ENCODE assay signal across 1 cellular context in the genomic region with DNA sequence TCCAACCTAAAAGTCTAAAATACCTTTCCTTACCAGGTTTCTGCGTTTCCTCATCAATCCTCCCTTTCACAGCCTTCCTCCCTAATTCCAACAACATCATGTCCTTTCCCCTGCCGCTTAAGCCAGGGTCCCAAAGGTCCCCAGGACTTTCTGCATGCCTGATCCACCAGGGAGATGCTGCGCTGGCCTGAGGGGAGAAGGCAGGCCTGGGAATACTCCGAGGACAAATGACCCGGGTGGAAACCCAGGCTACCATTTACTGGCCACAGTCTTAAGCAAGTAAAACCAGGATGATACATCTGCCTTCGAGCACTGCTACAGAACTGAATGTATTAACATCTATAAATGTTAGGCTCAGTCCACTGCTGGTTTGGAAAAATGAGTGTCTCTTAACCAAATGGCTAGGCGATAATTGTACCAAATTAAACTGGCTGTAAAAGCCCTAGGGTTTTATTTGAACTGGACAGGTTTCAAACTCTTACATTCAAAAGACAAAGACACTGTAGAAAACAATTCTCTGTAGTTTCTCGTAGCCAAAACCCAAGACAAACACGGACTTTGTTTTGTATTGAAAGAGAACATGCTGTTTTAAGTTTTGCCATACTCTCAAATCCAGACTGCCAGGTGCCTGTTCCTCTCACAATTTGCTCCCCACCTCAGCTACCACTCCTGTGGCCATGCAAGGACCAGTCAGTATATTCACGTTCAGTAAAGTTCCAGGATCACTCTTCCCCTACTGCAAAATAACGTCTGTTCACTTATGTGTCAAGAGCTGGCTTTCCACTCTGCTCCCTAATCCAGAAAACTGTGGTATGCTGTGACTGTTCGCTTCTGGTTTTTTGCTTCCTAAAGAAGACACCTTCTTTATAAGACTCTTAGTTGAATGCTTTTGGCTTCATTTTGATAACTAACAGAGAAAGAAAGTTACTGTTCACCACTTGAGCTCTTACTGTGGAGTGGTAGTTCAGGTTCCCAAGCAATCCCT.
TF ChIP-seq lines count a peak whose summit lies in the region.

No MANE protein-coding gene starts in this region.

TF ChIP-seq in H1, 55 proteins besides CTCF, POLR2A, EP300 and RAD21 (continued from another document):
- TF ChIP-seq POLR2AphosphoS5 (IDR thresholded peaks at IDR 0.05; ENCODE audit: low read depth, low read length) (no peak), ASH2L (IDR thresholded peaks at IDR 0.05; ENCODE audit: low read length) (no peak), SRF (IDR thresholded peaks at IDR 0.05; ENCODE audit: low read depth, low read length) (no peak), EZH2 (IDR thresholded peaks at IDR 0.05; ENCODE audit: low read depth, low read length, severe bottlenecking) (no peak), FOSL1 (IDR thresholded peaks at IDR 0.05; ENCODE audit: insufficient read depth, low read depth, low read length) (no peak), RBBP5 (IDR thresholded peaks at IDR 0.05; ENCODE audit: borderline replicate concordance, low read depth, low read length) (no peak), CHD2 (IDR thresholded peaks at IDR 0.05; ENCODE audit: low read length) (no peak), CTBP2 (IDR thresholded peaks at IDR 0.05; ENCODE audit: borderline replicate concordance, insufficient read depth, insufficient read length, low read length) (no peak), CREB1 (IDR thresholded peaks at IDR 0.05) (no peak), KDM5A (IDR thresholded peaks at IDR 0.05; ENCODE audit: low read length) (no peak), HDAC2 (IDR thresholded peaks at IDR 0.05; ENCODE audit: borderline replicate concordance in 1 of 2, low read depth in 2 of 2, low read length in 2 of 2) (no peak)
- TF ChIP-seq, protein P1, sequence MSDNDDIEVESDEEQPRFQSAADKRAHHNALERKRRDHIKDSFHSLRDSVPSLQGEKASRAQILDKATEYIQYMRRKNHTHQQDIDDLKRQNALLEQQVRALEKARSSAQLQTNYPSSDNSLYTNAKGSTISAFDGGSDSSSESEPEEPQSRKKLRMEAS (IDR thresholded peaks at IDR 0.05), result no peak
- TF ChIP-seq, protein P2, sequence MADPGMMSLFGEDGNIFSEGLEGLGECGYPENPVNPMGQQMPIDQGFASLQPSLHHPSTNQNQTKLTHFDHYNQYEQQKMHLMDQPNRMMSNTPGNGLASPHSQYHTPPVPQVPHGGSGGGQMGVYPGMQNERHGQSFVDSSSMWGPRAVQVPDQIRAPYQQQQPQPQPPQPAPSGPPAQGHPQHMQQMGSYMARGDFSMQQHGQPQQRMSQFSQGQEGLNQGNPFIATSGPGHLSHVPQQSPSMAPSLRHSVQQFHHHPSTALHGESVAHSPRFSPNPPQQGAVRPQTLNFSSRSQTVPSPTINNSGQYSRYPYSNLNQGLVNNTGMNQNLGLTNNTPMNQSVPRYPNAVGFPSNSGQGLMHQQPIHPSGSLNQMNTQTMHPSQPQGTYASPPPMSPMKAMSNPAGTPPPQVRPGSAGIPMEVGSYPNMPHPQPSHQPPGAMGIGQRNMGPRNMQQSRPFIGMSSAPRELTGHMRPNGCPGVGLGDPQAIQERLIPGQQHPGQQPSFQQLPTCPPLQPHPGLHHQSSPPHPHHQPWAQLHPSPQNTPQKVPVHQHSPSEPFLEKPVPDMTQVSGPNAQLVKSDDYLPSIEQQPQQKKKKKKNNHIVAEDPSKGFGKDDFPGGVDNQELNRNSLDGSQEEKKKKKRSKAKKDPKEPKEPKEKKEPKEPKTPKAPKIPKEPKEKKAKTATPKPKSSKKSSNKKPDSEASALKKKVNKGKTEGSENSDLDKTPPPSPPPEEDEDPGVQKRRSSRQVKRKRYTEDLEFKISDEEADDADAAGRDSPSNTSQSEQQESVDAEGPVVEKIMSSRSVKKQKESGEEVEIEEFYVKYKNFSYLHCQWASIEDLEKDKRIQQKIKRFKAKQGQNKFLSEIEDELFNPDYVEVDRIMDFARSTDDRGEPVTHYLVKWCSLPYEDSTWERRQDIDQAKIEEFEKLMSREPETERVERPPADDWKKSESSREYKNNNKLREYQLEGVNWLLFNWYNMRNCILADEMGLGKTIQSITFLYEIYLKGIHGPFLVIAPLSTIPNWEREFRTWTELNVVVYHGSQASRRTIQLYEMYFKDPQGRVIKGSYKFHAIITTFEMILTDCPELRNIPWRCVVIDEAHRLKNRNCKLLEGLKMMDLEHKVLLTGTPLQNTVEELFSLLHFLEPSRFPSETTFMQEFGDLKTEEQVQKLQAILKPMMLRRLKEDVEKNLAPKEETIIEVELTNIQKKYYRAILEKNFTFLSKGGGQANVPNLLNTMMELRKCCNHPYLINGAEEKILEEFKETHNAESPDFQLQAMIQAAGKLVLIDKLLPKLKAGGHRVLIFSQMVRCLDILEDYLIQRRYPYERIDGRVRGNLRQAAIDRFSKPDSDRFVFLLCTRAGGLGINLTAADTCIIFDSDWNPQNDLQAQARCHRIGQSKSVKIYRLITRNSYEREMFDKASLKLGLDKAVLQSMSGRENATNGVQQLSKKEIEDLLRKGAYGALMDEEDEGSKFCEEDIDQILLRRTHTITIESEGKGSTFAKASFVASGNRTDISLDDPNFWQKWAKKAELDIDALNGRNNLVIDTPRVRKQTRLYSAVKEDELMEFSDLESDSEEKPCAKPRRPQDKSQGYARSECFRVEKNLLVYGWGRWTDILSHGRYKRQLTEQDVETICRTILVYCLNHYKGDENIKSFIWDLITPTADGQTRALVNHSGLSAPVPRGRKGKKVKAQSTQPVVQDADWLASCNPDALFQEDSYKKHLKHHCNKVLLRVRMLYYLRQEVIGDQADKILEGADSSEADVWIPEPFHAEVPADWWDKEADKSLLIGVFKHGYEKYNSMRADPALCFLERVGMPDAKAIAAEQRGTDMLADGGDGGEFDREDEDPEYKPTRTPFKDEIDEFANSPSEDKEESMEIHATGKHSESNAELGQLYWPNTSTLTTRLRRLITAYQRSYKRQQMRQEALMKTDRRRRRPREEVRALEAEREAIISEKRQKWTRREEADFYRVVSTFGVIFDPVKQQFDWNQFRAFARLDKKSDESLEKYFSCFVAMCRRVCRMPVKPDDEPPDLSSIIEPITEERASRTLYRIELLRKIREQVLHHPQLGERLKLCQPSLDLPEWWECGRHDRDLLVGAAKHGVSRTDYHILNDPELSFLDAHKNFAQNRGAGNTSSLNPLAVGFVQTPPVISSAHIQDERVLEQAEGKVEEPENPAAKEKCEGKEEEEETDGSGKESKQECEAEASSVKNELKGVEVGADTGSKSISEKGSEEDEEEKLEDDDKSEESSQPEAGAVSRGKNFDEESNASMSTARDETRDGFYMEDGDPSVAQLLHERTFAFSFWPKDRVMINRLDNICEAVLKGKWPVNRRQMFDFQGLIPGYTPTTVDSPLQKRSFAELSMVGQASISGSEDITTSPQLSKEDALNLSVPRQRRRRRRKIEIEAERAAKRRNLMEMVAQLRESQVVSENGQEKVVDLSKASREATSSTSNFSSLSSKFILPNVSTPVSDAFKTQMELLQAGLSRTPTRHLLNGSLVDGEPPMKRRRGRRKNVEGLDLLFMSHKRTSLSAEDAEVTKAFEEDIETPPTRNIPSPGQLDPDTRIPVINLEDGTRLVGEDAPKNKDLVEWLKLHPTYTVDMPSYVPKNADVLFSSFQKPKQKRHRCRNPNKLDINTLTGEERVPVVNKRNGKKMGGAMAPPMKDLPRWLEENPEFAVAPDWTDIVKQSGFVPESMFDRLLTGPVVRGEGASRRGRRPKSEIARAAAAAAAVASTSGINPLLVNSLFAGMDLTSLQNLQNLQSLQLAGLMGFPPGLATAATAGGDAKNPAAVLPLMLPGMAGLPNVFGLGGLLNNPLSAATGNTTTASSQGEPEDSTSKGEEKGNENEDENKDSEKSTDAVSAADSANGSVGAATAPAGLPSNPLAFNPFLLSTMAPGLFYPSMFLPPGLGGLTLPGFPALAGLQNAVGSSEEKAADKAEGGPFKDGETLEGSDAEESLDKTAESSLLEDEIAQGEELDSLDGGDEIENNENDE (IDR thresholded peaks at IDR 0.05; ENCODE audit: insufficient replicate concordance, low read length), result no peak
